ENCODE assay signal across 1 cellular context in genomic region chr19:35908977-35909683, GRCh38.
TF ChIP-seq lines count a peak whose summit lies in the region.

No MANE protein-coding gene starts in this region.

TF ChIP-seq in GM12878, 131 proteins besides CTCF, POLR2A, EP300 and RAD21 (continues in another document):
- TF ChIP-seq BACH1 (IDR thresholded peaks at IDR 0.05; ENCODE audit: borderline replicate concordance) (no peak; the same call in 1 of the 2 replicates), RUNX3 (IDR thresholded peaks at IDR 0.05; ENCODE audit: low read length) (peak; percentile 81), MTA2 (IDR thresholded peaks at IDR 0.05; ENCODE audit: low read depth) (peak; percentile 80), ATF3 (IDR thresholded peaks at IDR 0.05; ENCODE audit: borderline replicate concordance, extremely low read depth, low read depth, low read length) (no peak), HDAC6 (IDR thresholded peaks at IDR 0.05; ENCODE audit: unreplicated experiment) (no peak), YY1 (IDR thresholded peaks at IDR 0.05; ENCODE audit: low read depth, low read length) (0 out of 2 replicates have a peak, but pooled peaks have one; percentile 12), CHD4 (IDR thresholded peaks at IDR 0.05) (no peak), ZBTB33 (IDR thresholded peaks at IDR 0.05) (no peak), YBX1 (IDR thresholded peaks at IDR 0.05) (no peak), TCF12 (IDR thresholded peaks at IDR 0.05; ENCODE audit: low read depth, low read length) (peak; percentile 98), BMI1 (IDR thresholded peaks at IDR 0.05; ENCODE audit: borderline replicate concordance) (no peak), PAX5 (IDR thresholded peaks at IDR 0.05; ENCODE audit: borderline replicate concordance, low read depth, low read length) (peak; percentile 87), BCL3 (IDR thresholded peaks at IDR 0.05; ENCODE audit: borderline replicate concordance, insufficient read depth, low read depth, low read length, poor library complexity, severe bottlenecking) (no peak), SMAD5 (IDR thresholded peaks at IDR 0.05; ENCODE audit: low read depth) (no peak), POLR2AphosphoS5 (IDR thresholded peaks at IDR 0.05; ENCODE audit: low read length) (0 out of 2 replicates have a peak, but pooled peaks have one; percentile 41), POU2F2 (IDR thresholded peaks at IDR 0.05; ENCODE audit: borderline replicate concordance, low read depth, low read length) (peak; percentile 32; the same call in 1 of the 3 replicates), NFXL1 (IDR thresholded peaks at IDR 0.05; ENCODE audit: borderline replicate concordance) (no peak; the same call in 1 of the 2 replicates), JUNB (IDR thresholded peaks at IDR 0.05) (no peak), RFX5 (IDR thresholded peaks at IDR 0.05; ENCODE audit: low read depth, low read length) (no peak), HCFC1 (IDR thresholded peaks at IDR 0.05; ENCODE audit: low read length) (peak; percentile 9; the same call in 1 of the 2 replicates), KDM1A (IDR thresholded peaks at IDR 0.05; ENCODE audit: borderline replicate concordance) (no peak), ZNF24 (IDR thresholded peaks at IDR 0.05) (no peak), TARDBP (IDR thresholded peaks at IDR 0.05; ENCODE audit: borderline replicate concordance) (0 out of 2 replicates have a peak, but pooled peaks have one; percentile 36), STAT1 (conservative IDR thresholded peaks at IDR 0.05) (no peak), EGR1 (IDR thresholded peaks at IDR 0.05; ENCODE audit: borderline replicate concordance in 1 of 2, low read depth in 2 of 2, low read length in 2 of 2) (no peak), NRF1 (conservative IDR thresholded peaks at IDR 0.05; ENCODE audit: low read depth, low read length) (no peak), BHLHE40 (IDR thresholded peaks at IDR 0.05; ENCODE audit: borderline replicate concordance in 1 of 2, low read depth in 2 of 2, low read length in 1 of 2) (peak; percentile 44 to 69; a peak in 3 of 4 replicates), CHD2 (IDR thresholded peaks at IDR 0.05; ENCODE audit: borderline replicate concordance, low read depth, low read length) (peak; percentile 89), ASH2L (IDR thresholded peaks at IDR 0.05; ENCODE audit: borderline replicate concordance, low read depth) (no peak), MEF2A (IDR thresholded peaks at IDR 0.05; ENCODE audit: insufficient read depth, low read depth, low read length) (0 out of 2 replicates have a peak, but pooled peaks have one; percentile 52), SRF (IDR thresholded peaks at IDR 0.05; ENCODE audit: low read depth in 2 of 2, low read length in 2 of 2) (no peak), NFYA (IDR thresholded peaks at IDR 0.05; ENCODE audit: borderline replicate concordance, low read depth, low read length) (no peak), NBN (IDR thresholded peaks at IDR 0.05) (peak; percentile 85; the same call in 1 of the 2 replicates), CHD1 (IDR thresholded peaks at IDR 0.05; ENCODE audit: low read depth, low read length) (no peak), ZSCAN29 (IDR thresholded peaks at IDR 0.05) (no peak), BRCA1 (IDR thresholded peaks at IDR 0.05; ENCODE audit: low read depth, low read length) (no peak)
- TF ChIP-seq, protein P1, sequence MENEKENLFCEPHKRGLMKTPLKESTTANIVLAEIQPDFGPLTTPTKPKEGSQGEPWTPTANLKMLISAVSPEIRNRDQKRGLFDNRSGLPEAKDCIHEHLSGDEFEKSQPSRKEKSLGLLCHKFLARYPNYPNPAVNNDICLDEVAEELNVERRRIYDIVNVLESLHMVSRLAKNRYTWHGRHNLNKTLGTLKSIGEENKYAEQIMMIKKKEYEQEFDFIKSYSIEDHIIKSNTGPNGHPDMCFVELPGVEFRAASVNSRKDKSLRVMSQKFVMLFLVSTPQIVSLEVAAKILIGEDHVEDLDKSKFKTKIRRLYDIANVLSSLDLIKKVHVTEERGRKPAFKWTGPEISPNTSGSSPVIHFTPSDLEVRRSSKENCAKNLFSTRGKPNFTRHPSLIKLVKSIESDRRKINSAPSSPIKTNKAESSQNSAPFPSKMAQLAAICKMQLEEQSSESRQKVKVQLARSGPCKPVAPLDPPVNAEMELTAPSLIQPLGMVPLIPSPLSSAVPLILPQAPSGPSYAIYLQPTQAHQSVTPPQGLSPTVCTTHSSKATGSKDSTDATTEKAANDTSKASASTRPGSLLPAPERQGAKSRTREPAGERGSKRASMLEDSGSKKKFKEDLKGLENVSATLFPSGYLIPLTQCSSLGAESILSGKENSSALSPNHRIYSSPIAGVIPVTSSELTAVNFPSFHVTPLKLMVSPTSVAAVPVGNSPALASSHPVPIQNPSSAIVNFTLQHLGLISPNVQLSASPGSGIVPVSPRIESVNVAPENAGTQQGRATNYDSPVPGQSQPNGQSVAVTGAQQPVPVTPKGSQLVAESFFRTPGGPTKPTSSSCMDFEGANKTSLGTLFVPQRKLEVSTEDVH (IDR thresholded peaks at IDR 0.05; ENCODE audit: low read depth, partially characterized antibody): no peak
- TF ChIP-seq, protein P2, sequence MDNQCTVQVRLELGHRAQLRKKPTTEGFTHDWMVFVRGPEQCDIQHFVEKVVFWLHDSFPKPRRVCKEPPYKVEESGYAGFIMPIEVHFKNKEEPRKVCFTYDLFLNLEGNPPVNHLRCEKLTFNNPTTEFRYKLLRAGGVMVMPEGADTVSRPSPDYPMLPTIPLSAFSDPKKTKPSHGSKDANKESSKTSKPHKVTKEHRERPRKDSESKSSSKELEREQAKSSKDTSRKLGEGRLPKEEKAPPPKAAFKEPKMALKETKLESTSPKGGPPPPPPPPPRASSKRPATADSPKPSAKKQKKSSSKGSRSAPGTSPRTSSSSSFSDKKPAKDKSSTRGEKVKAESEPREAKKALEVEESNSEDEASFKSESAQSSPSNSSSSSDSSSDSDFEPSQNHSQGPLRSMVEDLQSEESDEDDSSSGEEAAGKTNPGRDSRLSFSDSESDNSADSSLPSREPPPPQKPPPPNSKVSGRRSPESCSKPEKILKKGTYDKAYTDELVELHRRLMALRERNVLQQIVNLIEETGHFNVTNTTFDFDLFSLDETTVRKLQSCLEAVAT (IDR thresholded peaks at IDR 0.05): 0 out of 2 replicates have a peak, but pooled peaks have one; percentile 48
- TF ChIP-seq, protein P3, sequence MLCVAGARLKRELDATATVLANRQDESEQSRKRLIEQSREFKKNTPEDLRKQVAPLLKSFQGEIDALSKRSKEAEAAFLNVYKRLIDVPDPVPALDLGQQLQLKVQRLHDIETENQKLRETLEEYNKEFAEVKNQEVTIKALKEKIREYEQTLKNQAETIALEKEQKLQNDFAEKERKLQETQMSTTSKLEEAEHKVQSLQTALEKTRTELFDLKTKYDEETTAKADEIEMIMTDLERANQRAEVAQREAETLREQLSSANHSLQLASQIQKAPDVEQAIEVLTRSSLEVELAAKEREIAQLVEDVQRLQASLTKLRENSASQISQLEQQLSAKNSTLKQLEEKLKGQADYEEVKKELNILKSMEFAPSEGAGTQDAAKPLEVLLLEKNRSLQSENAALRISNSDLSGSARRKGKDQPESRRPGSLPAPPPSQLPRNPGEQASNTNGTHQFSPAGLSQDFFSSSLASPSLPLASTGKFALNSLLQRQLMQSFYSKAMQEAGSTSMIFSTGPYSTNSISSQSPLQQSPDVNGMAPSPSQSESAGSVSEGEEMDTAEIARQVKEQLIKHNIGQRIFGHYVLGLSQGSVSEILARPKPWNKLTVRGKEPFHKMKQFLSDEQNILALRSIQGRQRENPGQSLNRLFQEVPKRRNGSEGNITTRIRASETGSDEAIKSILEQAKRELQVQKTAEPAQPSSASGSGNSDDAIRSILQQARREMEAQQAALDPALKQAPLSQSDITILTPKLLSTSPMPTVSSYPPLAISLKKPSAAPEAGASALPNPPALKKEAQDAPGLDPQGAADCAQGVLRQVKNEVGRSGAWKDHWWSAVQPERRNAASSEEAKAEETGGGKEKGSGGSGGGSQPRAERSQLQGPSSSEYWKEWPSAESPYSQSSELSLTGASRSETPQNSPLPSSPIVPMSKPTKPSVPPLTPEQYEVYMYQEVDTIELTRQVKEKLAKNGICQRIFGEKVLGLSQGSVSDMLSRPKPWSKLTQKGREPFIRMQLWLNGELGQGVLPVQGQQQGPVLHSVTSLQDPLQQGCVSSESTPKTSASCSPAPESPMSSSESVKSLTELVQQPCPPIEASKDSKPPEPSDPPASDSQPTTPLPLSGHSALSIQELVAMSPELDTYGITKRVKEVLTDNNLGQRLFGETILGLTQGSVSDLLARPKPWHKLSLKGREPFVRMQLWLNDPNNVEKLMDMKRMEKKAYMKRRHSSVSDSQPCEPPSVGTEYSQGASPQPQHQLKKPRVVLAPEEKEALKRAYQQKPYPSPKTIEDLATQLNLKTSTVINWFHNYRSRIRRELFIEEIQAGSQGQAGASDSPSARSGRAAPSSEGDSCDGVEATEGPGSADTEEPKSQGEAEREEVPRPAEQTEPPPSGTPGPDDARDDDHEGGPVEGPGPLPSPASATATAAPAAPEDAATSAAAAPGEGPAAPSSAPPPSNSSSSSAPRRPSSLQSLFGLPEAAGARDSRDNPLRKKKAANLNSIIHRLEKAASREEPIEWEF (IDR thresholded peaks at IDR 0.05; ENCODE audit: insufficient replicate concordance, low read depth, low read length): no peak
- TF ChIP-seq, protein P4, sequence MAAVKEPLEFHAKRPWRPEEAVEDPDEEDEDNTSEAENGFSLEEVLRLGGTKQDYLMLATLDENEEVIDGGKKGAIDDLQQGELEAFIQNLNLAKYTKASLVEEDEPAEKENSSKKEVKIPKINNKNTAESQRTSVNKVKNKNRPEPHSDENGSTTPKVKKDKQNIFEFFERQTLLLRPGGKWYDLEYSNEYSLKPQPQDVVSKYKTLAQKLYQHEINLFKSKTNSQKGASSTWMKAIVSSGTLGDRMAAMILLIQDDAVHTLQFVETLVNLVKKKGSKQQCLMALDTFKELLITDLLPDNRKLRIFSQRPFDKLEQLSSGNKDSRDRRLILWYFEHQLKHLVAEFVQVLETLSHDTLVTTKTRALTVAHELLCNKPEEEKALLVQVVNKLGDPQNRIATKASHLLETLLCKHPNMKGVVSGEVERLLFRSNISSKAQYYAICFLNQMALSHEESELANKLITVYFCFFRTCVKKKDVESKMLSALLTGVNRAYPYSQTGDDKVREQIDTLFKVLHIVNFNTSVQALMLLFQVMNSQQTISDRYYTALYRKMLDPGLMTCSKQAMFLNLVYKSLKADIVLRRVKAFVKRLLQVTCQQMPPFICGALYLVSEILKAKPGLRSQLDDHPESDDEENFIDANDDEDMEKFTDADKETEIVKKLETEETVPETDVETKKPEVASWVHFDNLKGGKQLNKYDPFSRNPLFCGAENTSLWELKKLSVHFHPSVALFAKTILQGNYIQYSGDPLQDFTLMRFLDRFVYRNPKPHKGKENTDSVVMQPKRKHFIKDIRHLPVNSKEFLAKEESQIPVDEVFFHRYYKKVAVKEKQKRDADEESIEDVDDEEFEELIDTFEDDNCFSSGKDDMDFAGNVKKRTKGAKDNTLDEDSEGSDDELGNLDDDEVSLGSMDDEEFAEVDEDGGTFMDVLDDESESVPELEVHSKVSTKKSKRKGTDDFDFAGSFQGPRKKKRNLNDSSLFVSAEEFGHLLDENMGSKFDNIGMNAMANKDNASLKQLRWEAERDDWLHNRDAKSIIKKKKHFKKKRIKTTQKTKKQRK (IDR thresholded peaks at IDR 0.05; ENCODE audit: low read depth, low read length): no peak
- TF ChIP-seq, protein P5, sequence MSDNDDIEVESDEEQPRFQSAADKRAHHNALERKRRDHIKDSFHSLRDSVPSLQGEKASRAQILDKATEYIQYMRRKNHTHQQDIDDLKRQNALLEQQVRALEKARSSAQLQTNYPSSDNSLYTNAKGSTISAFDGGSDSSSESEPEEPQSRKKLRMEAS (IDR thresholded peaks at IDR 0.05; ENCODE audit: low read depth, low read length): no peak
- TF ChIP-seq, protein P6, sequence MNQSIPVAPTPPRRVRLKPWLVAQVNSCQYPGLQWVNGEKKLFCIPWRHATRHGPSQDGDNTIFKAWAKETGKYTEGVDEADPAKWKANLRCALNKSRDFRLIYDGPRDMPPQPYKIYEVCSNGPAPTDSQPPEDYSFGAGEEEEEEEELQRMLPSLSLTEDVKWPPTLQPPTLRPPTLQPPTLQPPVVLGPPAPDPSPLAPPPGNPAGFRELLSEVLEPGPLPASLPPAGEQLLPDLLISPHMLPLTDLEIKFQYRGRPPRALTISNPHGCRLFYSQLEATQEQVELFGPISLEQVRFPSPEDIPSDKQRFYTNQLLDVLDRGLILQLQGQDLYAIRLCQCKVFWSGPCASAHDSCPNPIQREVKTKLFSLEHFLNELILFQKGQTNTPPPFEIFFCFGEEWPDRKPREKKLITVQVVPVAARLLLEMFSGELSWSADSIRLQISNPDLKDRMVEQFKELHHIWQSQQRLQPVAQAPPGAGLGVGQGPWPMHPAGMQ (IDR thresholded peaks at IDR 0.05; ENCODE audit: borderline replicate concordance): no peak
- TF ChIP-seq, protein P7, sequence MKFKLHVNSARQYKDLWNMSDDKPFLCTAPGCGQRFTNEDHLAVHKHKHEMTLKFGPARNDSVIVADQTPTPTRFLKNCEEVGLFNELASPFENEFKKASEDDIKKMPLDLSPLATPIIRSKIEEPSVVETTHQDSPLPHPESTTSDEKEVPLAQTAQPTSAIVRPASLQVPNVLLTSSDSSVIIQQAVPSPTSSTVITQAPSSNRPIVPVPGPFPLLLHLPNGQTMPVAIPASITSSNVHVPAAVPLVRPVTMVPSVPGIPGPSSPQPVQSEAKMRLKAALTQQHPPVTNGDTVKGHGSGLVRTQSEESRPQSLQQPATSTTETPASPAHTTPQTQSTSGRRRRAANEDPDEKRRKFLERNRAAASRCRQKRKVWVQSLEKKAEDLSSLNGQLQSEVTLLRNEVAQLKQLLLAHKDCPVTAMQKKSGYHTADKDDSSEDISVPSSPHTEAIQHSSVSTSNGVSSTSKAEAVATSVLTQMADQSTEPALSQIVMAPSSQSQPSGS (IDR thresholded peaks at IDR 0.05; ENCODE audit: low read length): no peak
